1 cellular context compared by ENCODE assay signal in the genomic region with DNA sequence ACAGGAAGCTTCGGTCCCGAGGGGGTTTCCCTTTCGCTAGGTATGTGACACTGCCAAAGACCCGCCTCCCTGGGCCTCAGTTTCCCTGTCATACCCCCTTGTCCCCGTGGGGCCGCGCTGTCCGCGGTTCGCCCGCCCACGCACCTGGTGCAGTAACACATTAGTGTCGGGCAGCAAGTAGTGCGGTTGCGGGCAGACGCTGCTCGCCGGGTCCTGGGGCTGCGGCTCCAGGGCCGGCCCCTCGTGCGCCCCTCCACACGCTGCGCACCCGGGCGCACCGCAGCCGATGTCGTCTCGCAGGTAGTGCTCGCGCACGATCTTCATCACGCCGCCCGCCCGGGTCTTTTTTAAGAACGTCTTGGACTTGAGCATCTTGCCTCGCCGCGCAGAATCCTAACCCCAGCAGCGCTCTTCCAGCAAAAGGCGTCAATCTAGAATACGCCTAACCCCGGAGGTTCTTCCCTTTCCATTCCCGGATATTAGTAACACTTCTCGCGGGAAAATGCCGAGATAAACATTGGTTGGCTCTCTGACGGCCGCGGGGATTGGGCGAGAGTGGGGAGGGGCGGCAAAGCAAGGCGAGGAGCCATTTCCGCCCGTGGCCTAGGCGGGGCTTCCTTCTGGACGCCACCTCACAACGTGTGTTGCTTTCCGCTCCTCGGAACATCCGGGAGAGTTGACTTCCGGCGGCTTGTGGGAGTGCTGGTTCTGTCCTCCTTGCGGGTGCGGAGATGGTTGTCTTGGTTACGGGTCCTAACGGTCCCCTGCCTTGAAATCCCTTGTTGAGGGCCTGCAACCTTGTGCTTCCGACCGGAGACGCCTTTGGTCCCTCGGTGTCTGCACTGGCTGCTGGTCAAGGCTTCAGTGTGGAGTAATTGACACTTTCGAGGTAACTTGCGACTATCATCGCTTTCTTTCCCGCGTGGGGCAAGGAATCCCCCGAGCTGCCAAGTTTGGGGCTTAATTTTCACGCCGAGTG.
TF ChIP-seq lines count a peak whose summit lies in the region.

A gene with protein sequence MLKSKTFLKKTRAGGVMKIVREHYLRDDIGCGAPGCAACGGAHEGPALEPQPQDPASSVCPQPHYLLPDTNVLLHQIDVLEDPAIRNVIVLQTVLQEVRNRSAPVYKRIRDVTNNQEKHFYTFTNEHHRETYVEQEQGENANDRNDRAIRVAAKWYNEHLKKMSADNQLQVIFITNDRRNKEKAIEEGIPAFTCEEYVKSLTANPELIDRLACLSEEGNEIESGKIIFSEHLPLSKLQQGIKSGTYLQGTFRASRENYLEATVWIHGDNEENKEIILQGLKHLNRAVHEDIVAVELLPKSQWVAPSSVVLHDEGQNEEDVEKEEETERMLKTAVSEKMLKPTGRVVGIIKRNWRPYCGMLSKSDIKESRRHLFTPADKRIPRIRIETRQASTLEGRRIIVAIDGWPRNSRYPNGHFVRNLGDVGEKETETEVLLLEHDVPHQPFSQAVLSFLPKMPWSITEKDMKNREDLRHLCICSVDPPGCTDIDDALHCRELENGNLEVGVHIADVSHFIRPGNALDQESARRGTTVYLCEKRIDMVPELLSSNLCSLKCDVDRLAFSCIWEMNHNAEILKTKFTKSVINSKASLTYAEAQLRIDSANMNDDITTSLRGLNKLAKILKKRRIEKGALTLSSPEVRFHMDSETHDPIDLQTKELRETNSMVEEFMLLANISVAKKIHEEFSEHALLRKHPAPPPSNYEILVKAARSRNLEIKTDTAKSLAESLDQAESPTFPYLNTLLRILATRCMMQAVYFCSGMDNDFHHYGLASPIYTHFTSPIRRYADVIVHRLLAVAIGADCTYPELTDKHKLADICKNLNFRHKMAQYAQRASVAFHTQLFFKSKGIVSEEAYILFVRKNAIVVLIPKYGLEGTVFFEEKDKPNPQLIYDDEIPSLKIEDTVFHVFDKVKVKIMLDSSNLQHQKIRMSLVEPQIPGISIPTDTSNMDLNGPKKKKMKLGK (minus strand): TSS at position 440 of the 979 bp plus-strand sequence. CDS start 68 bp downstream, at position 372.
A gene with protein sequence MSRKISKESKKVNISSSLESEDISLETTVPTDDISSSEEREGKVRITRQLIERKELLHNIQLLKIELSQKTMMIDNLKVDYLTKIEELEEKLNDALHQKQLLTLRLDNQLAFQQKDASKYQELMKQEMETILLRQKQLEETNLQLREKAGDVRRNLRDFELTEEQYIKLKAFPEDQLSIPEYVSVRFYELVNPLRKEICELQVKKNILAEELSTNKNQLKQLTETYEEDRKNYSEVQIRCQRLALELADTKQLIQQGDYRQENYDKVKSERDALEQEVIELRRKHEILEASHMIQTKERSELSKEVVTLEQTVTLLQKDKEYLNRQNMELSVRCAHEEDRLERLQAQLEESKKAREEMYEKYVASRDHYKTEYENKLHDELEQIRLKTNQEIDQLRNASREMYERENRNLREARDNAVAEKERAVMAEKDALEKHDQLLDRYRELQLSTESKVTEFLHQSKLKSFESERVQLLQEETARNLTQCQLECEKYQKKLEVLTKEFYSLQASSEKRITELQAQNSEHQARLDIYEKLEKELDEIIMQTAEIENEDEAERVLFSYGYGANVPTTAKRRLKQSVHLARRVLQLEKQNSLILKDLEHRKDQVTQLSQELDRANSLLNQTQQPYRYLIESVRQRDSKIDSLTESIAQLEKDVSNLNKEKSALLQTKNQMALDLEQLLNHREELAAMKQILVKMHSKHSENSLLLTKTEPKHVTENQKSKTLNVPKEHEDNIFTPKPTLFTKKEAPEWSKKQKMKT (plus strand): TSS at position 673 of the 979 bp plus-strand sequence. CDS start 1,337 bp downstream, outside the sequence.

TF ChIP-seq in HepG2, 621 proteins besides CTCF, POLR2A, EP300 and RAD21 (continued from another document and continues in another):
- peak; percentile 29 for TF ChIP-seq ZNF781 (CRISPR knock-in tag; IDR thresholded peaks at IDR 0.05; ENCODE audit: borderline replicate concordance, not compliant biosample characterization)
- no peak for TF ChIP-seq PTBP1 (IDR thresholded peaks at IDR 0.05; ENCODE audit: low read depth, low read length, poor library complexity, severe bottlenecking)
- no peak for TF ChIP-seq ZNF333 (CRISPR knock-in tag; IDR thresholded peaks at IDR 0.05; ENCODE audit: borderline replicate concordance)
- no peak for TF ChIP-seq ZNF343 (CRISPR knock-in tag; IDR thresholded peaks at IDR 0.05)
- TF ChIP-seq ZNF496 (CRISPR knock-in tag; IDR thresholded peaks at IDR 0.05; ENCODE audit: insufficient replicate concordance) = no peak
- TF ChIP-seq, protein P1, sequence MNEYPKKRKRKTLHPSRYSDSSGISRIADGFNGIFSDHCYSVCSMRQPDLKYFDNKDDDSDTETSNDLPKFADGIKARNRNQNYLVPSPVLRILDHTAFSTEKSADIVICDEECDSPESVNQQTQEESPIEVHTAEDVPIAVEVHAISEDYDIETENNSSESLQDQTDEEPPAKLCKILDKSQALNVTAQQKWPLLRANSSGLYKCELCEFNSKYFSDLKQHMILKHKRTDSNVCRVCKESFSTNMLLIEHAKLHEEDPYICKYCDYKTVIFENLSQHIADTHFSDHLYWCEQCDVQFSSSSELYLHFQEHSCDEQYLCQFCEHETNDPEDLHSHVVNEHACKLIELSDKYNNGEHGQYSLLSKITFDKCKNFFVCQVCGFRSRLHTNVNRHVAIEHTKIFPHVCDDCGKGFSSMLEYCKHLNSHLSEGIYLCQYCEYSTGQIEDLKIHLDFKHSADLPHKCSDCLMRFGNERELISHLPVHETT (CRISPR knock-in tag; conservative IDR thresholded peaks at IDR 0.05) = 0 out of 2 replicates have a peak, but pooled peaks have one; percentile 16
- peak; percentile 58 for TF ChIP-seq TBX2 (CRISPR knock-in tag; IDR thresholded peaks at IDR 0.05; ENCODE audit: borderline replicate concordance)
- peak; percentile 37; the same call in 1 of the 2 replicates for TF ChIP-seq ZNF678 (CRISPR knock-in tag; IDR thresholded peaks at IDR 0.05)
- no peak for TF ChIP-seq KLF13 (CRISPR knock-in tag; IDR thresholded peaks at IDR 0.05)
- TF ChIP-seq, protein P2, sequence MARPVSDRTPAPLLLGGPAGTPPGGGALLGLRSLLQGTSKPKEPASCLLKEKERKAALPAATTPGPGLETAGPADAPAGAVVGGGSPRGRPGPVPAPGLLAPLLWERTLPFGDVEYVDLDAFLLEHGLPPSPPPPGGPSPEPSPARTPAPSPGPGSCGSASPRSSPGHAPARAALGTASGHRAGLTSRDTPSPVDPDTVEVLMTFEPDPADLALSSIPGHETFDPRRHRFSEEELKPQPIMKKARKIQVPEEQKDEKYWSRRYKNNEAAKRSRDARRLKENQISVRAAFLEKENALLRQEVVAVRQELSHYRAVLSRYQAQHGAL (CRISPR knock-in tag; IDR thresholded peaks at IDR 0.05; ENCODE audit: not compliant biosample characterization) = peak; percentile 15
- TF ChIP-seq, protein P3, sequence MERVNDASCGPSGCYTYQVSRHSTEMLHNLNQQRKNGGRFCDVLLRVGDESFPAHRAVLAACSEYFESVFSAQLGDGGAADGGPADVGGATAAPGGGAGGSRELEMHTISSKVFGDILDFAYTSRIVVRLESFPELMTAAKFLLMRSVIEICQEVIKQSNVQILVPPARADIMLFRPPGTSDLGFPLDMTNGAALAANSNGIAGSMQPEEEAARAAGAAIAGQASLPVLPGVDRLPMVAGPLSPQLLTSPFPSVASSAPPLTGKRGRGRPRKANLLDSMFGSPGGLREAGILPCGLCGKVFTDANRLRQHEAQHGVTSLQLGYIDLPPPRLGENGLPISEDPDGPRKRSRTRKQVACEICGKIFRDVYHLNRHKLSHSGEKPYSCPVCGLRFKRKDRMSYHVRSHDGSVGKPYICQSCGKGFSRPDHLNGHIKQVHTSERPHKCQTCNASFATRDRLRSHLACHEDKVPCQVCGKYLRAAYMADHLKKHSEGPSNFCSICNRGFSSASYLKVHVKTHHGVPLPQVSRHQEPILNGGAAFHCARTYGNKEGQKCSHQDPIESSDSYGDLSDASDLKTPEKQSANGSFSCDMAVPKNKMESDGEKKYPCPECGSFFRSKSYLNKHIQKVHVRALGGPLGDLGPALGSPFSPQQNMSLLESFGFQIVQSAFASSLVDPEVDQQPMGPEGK (CRISPR knock-in tag; IDR thresholded peaks at IDR 0.05) = peak; percentile 27; the same call in 1 of the 2 replicates
- TF ChIP-seq, protein P4, sequence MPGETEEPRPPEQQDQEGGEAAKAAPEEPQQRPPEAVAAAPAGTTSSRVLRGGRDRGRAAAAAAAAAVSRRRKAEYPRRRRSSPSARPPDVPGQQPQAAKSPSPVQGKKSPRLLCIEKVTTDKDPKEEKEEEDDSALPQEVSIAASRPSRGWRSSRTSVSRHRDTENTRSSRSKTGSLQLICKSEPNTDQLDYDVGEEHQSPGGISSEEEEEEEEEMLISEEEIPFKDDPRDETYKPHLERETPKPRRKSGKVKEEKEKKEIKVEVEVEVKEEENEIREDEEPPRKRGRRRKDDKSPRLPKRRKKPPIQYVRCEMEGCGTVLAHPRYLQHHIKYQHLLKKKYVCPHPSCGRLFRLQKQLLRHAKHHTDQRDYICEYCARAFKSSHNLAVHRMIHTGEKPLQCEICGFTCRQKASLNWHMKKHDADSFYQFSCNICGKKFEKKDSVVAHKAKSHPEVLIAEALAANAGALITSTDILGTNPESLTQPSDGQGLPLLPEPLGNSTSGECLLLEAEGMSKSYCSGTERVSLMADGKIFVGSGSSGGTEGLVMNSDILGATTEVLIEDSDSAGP (CRISPR knock-in tag; IDR thresholded peaks at IDR 0.05; ENCODE audit: borderline replicate concordance) = peak; percentile 91
- 0 out of 2 replicates have a peak, but pooled peaks have one; percentile 18 for TF ChIP-seq ZBTB38 (CRISPR knock-in tag; IDR thresholded peaks at IDR 0.05)
- TF ChIP-seq, protein P5, sequence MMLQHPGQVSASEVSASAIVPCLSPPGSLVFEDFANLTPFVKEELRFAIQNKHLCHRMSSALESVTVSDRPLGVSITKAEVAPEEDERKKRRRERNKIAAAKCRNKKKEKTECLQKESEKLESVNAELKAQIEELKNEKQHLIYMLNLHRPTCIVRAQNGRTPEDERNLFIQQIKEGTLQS (CRISPR knock-in tag; IDR thresholded peaks at IDR 0.05) = no peak
- TF ChIP-seq, protein P6, sequence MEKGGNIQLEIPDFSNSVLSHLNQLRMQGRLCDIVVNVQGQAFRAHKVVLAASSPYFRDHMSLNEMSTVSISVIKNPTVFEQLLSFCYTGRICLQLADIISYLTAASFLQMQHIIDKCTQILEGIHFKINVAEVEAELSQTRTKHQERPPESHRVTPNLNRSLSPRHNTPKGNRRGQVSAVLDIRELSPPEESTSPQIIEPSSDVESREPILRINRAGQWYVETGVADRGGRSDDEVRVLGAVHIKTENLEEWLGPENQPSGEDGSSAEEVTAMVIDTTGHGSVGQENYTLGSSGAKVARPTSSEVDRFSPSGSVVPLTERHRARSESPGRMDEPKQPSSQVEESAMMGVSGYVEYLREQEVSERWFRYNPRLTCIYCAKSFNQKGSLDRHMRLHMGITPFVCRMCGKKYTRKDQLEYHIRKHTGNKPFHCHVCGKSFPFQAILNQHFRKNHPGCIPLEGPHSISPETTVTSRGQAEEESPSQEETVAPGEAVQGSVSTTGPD (CRISPR knock-in tag; IDR thresholded peaks at IDR 0.05) = no peak
- no peak for TF ChIP-seq ZNF460 (CRISPR knock-in tag; IDR thresholded peaks at IDR 0.05; ENCODE audit: borderline replicate concordance)
- no peak for TF ChIP-seq RAD51 (IDR thresholded peaks at IDR 0.05; ENCODE audit: borderline replicate concordance)
- 0 out of 2 replicates have a peak, but pooled peaks have one; percentile 30 for TF ChIP-seq HOXD1 (CRISPR knock-in tag; IDR thresholded peaks at IDR 0.05)
- TF ChIP-seq, protein P7, sequence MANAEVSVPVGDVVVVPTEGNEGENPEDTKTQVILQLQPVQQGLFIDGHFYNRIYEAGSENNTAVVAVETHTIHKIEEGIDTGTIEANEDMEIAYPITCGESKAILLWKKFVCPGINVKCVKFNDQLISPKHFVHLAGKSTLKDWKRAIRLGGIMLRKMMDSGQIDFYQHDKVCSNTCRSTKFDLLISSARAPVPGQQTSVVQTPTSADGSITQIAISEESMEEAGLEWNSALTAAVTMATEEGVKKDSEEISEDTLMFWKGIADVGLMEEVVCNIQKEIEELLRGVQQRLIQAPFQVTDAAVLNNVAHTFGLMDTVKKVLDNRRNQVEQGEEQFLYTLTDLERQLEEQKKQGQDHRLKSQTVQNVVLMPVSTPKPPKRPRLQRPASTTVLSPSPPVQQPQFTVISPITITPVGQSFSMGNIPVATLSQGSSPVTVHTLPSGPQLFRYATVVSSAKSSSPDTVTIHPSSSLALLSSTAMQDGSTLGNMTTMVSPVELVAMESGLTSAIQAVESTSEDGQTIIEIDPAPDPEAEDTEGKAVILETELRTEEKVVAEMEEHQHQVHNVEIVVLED (CRISPR knock-in tag; IDR thresholded peaks at IDR 0.05; ENCODE audit: borderline replicate concordance) = peak; percentile 80
- TF ChIP-seq TRIM24 (CRISPR knock-in tag; IDR thresholded peaks at IDR 0.05) = no peak
- TF ChIP-seq, protein P8, sequence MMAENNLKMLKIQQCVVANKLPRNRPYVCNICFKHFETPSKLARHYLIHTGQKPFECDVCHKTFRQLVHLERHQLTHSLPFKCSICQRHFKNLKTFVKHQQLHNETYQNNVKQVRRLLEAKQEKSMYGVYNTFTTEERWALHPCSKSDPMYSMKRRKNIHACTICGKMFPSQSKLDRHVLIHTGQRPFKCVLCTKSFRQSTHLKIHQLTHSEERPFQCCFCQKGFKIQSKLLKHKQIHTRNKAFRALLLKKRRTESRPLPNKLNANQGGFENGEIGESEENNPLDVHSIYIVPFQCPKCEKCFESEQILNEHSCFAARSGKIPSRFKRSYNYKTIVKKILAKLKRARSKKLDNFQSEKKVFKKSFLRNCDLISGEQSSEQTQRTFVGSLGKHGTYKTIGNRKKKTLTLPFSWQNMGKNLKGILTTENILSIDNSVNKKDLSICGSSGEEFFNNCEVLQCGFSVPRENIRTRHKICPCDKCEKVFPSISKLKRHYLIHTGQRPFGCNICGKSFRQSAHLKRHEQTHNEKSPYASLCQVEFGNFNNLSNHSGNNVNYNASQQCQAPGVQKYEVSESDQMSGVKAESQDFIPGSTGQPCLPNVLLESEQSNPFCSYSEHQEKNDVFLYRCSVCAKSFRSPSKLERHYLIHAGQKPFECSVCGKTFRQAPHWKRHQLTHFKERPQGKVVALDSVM (CRISPR knock-in tag; IDR thresholded peaks at IDR 0.05) = no peak
- 0 out of 2 replicates have a peak, but pooled peaks have one; percentile 21 for TF ChIP-seq WIZ (CRISPR knock-in tag; IDR thresholded peaks at IDR 0.05)
- no peak for TF ChIP-seq NFRKB (IDR thresholded peaks at IDR 0.05)
- TF ChIP-seq HOXA9 (CRISPR knock-in tag; IDR thresholded peaks at IDR 0.05; ENCODE audit: borderline replicate concordance) = no peak
- no peak for TF ChIP-seq CEBPB (IDR thresholded peaks at IDR 0.05; ENCODE audit: borderline replicate concordance, low read depth, low read length)
- TF ChIP-seq FLYWCH1 (CRISPR knock-in tag; IDR thresholded peaks at IDR 0.05) = no peak
- TF ChIP-seq KDM2A (CRISPR knock-in tag; IDR thresholded peaks at IDR 0.05; ENCODE audit: borderline replicate concordance, low read depth) = peak; percentile 72; the same call in 1 of the 2 replicates
- peak; percentile 86 for TF ChIP-seq ELF4 (CRISPR knock-in tag; IDR thresholded peaks at IDR 0.05; ENCODE audit: borderline replicate concordance)
- TF ChIP-seq JUND (CRISPR knock-in tag; IDR thresholded peaks at IDR 0.05) = no peak; the same call in 1 of the 2 replicates
- TF ChIP-seq, protein P9, sequence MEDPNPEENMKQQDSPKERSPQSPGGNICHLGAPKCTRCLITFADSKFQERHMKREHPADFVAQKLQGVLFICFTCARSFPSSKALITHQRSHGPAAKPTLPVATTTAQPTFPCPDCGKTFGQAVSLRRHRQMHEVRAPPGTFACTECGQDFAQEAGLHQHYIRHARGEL (CRISPR knock-in tag; IDR thresholded peaks at IDR 0.05) = 0 out of 2 replicates have a peak, but pooled peaks have one; percentile 14
